ENCODE assay signal across 40 cellular contexts in the genomic region with DNA sequence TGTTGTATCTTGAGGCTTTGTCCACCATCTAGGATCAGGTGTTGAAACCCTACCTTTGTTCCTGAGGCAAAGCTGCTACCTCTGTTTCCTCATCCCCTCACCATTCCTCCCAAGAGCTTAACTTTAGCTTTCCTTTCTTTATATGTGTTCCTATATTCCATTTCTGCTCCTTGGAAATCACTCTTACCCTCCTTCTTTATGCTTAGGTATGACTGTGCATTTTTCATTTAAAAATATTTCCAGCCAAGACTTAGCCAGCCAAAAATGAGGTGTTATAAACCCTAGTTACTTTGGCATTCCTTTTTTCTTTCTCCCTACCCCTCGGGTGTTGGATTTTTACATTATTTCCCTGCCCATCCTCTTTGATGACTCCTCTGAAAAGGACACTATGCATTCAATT. TPM values are rescaled to one million over a fixed set of nuclear protein-coding genes. Genes with fewer than 3 reads are reported as not detected.
"Had no signal": no experiment of that assay in that cellular context is flagged by ENCODE, and none has a peak within 500 bp of the region (broad histone marks: within the 10 kb centered on the region; RNA-seq: fewer than 3 reads in every experiment).

No MANE protein-coding gene starts in this region.

- H3K36me3 ChIP-seq: adrenal gland, ascending aorta, brain microvascular endothelial cell, breast epithelium, cardiac muscle cell had no signal

- H3K27me3 ChIP-seq: adrenal gland, ascending aorta, body of pancreas, breast epithelium, cardiac muscle cell had no signal

- H3K4me1 ChIP-seq: adrenal gland, ascending aorta, body of pancreas, breast epithelium had no signal

- ATAC-seq: activated naive CD4-positive, alpha-beta T cell treated with anti-CD3 and anti-CD28 coated beads, Interleukin-2, amount 50 U/mL, for 72 hours; activated naive CD8-positive, alpha-beta T cell treated with anti-CD3 and anti-CD28 coated beads, Interleukin-2, amount 50 U/mL, for 24 hours; activated T-cell treated with anti-CD3 and anti-CD28 coated beads, Interleukin-2, amount 50 U/mL, for 4 hours; activated T-cell treated with anti-CD3 and anti-CD28 coated beads, Interleukin-2, amount 50 U/mL, for 72 hours; activated T-helper 17 cell treated with anti-CD3 and anti-CD28 coated beads, Interleukin-2, amount 50 U/mL, for 72 hours; body of pancreas had no signal

- H3K4me3 ChIP-seq: adrenal gland, ascending aorta, body of pancreas, breast epithelium, cardiac muscle cell had no signal

- H3K27ac ChIP-seq: adrenal gland, ascending aorta, body of pancreas, brain microvascular endothelial cell, breast epithelium, cardiac muscle cell had no signal

- DNase-seq: activated effector memory CD4-positive, alpha-beta T cell treated with anti-CD3 and anti-CD28 coated beads, Interleukin-2, amount 50 U/mL, for 16 hours; activated effector memory CD4-positive, alpha-beta T cell treated with Interleukin-2 at 50 U/mL for 16 hours; activated gamma-delta T cell; activated gamma-delta T cell treated with Interleukin-2 at 50 U/mL for 16 hours; activated naive CD4-positive, alpha-beta T cell; activated naive CD4-positive, alpha-beta T cell treated with anti-CD3 and anti-CD28 coated beads for 36 hours; activated naive CD4-positive, alpha-beta T cell treated with anti-CD3 and anti-CD28 coated beads, Interleukin-2, amount 10 ng/mL, durations not matched to agents 7 days and 5 days; activated naive CD4-positive, alpha-beta T cell treated with anti-CD3 and anti-CD28 coated beads, Interleukin-2, amount 50 U/mL, for 16 hours; activated naive CD4-positive, alpha-beta T cell treated with Interleukin-2 at 50 U/mL for 16 hours; activated naive CD8-positive, alpha-beta T cell treated with anti-CD3 and anti-CD28 coated beads for 36 hours; activated naive CD8-positive, alpha-beta T cell treated with anti-CD3 and anti-CD28 coated beads, Interleukin-2, amount 10 ng/mL, durations not matched to agents 7 days and 5 days; activated naive CD8-positive, alpha-beta T cell treated with anti-CD3 and anti-CD28 coated beads, Interleukin-2, amount 50 U/mL, for 24 hours; activated T-cell treated with anti-CD3 and anti-CD28 coated beads, Interleukin-2, amount 50 U/mL, for 1 hour; activated T-cell treated with anti-CD3 and anti-CD28 coated beads, Interleukin-2, amount 50 U/mL, for 24 hours; activated T-cell treated with anti-CD3 and anti-CD28 coated beads, Interleukin-2, amount 50 U/mL, for 4 hours; activated T-cell treated with anti-CD3 and anti-CD28 coated beads, Interleukin-2, amount 50 U/mL, for 48 hours; activated T-cell treated with anti-CD3 and anti-CD28 coated beads, Interleukin-2, amount 50 U/mL, for 72 hours; adrenal gland; amniotic stem cell; amygdala; anterior cingulate cortex; aorta; body of pancreas; brain microvascular endothelial cell; caudate nucleus; central memory CD4-positive, alpha-beta T cell; cerebellar nuclear complex had no signal

- H3K9me3 ChIP-seq: adrenal gland, ascending aorta, body of pancreas, breast epithelium had no signal

RNA-seq across cellular contexts. Expression of a gene that starts 57.7 kb away (rescaled TPM):
- total RNA-seq: activated naive CD4-positive, alpha-beta T cell treated with anti-CD3 and anti-CD28 coated beads for 36 hours; activated naive CD4-positive, alpha-beta T cell treated with anti-CD3 and anti-CD28 coated beads, Interleukin-2, amount 50 U/mL, for 72 hours; activated naive CD8-positive, alpha-beta T cell treated with anti-CD3 and anti-CD28 coated beads for 36 hours; activated naive CD8-positive, alpha-beta T cell treated with anti-CD3 and anti-CD28 coated beads, Interleukin-2, amount 10 ng/mL, durations not matched to agents 7 days and 5 days; activated T-cell treated with anti-CD3 and anti-CD28 coated beads, Interleukin-2, amount 50 U/mL, for 4 hours; activated T-cell treated with anti-CD3 and anti-CD28 coated beads, Interleukin-2, amount 50 U/mL, for 72 hours; activated T-helper 1 cell treated with anti-CD3 and anti-CD28 coated beads, Interleukin-12 subunit alpha, Interleukin-12 subunit beta, Interleukin-2, Interleukin-4 antibody, amounts not matched to agents 30 ng/mL and 10 ng/mL and 1 ng/mL, durations not matched to agents 14 hours and 24 hours and 36 hours; activated T-helper 17 cell treated with anti-CD3 and anti-CD28 coated beads, Interleukin-2, amount 50 U/mL, for 72 hours; activated T-helper 2 cell treated with anti-CD3 and anti-CD28 coated beads, Interferon-gamma antibody, Interleukin-2, Interleukin-4, amounts not matched to agents 10 μg/mL and 5 μg/mL and 100 μg/mL, durations not matched to agents 14 hours and 24 hours and 36 hours; adrenal gland; aorta; ascending aorta; astrocyte; body of pancreas; breast epithelium; bronchial epithelial cell; cardiac muscle cell; cardiac septum; cerebellum; chondrocyte had no signal
- polyA plus RNA-seq: adipose tissue, adrenal gland, aorta, cardiac muscle cell had no signal
